In the genomic region with DNA sequence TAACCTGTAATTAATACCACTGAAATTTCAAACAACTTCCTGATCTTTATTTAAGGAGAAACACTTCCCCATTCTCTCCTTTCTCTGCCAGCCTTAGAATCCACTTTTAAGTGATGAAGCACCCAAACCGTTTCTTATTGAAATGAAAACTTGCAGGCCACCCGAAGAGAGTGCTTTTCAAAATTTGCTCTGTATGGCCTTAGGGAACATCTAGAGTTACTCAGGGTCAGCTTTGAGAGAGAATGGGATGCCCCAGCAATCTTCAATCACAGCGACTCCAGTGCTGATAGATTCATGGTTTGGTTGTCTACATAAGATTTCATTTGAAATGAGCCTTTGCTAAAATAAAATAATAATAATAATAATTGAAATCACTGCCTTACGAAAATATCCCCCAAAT, we compare ENCODE assay signal across 28 cellular contexts.
DNase-seq lines count a peak whose midpoint lies in the region; ATAC-seq and TF ChIP-seq lines count a peak whose summit lies in the region.
"Had no signal": no experiment of that assay in that cellular context is flagged by ENCODE, and none has a peak within 500 bp of the region (broad histone marks: within the 10 kb centered on the region; RNA-seq: fewer than 3 reads in every experiment).

No MANE protein-coding gene starts in this region.

- H3K27ac Mint-ChIP-seq in H9: peak overlapping the region in 2 of 3 experiments; percentile 42 to 83; a peak in 3 of 7 replicates
- H3K27ac Mint-ChIP-seq: CD4-positive, CD25-positive, alpha-beta regulatory T cell; dendritic cell treated with granulocyte-macrophage colony-stimulating factor and Interleukin-4, amounts not matched to agents 40 ng/mL and 50 ng/mL, for 4 days; nephron progenitor cell had no signal

- TF ChIP-seq POLR2A in testis (IDR thresholded peaks at IDR 0.05) (no peak), heart left ventricle (IDR thresholded peaks at IDR 0.05) (no peak)

- H3K14ac ChIP-seq in H9 (ENCODE audit: insufficient read depth, low read length): no peak overlapping the region

- H3K79me2 ChIP-seq in H9 (ENCODE audit: insufficient read depth, low read length): no peaks in the 10 kb centered on the region
- no peaks in the 10 kb centered on the region for H3K79me2 ChIP-seq in OCI-LY1 (ENCODE audit: insufficient read depth, low read length)
- H3K79me2 ChIP-seq: parathyroid adenoma had no signal

- no peak overlapping the region for H3K4me3 ChIP-seq in OCI-LY1 (ENCODE audit: low read depth, low read length, poor library complexity, severe bottlenecking)
- peak overlapping the region; percentile 28 for H3K4me3 ChIP-seq in iPS-20b (ENCODE audit: low read length)
- H3K4me3 ChIP-seq in testis: no peak overlapping the region
- H3K4me3 ChIP-seq in heart left ventricle: no peak overlapping the region
- H3K4me3 ChIP-seq: esophagus muscularis mucosa, GM23248, heart right ventricle, upper lobe of right lung had no signal

- no peaks in the 10 kb centered on the region for H3F3A ChIP-seq in OCI-LY1 (ENCODE audit: insufficient read depth, low read length)

- H2BK120ac ChIP-seq in H9 (ENCODE audit: low read depth, low read length, poor library complexity, severe bottlenecking): no peak overlapping the region

- TF ChIP-seq CTCF in H9 (conservative IDR thresholded peaks at IDR 0.05) (no peak), OCI-LY1 (IDR thresholded peaks at IDR 0.05; ENCODE audit: low read length) (no peak), testis (IDR thresholded peaks at IDR 0.05) (no peak), heart left ventricle (IDR thresholded peaks at IDR 0.05) (no peak)

- H3K27me3 Mint-ChIP-seq in H9 (ENCODE audit: low read depth): no peaks in the 10 kb centered on the region
- H3K27me3 Mint-ChIP-seq: CD4-positive, CD25-positive, alpha-beta regulatory T cell; central memory CD8-positive, alpha-beta T cell; dendritic cell treated with granulocyte-macrophage colony-stimulating factor and Interleukin-4, amounts not matched to agents 40 ng/mL and 50 ng/mL, for 4 days had no signal

- no peak overlapping the region for H4K91ac ChIP-seq in H9 (ENCODE audit: insufficient read length, low read depth, low read length)

- no peak overlapping the region for H3K18ac ChIP-seq in H9 (ENCODE audit: insufficient read length, low read depth, low read length)

- H3K27ac ChIP-seq in H9 (ENCODE audit: insufficient read length, low read depth, low read length) (no peak overlapping the region), OCI-LY1 (ENCODE audit: low read depth, low read length, poor library complexity, severe bottlenecking) (peak overlapping the region; percentile 1), iPS-20b (ENCODE audit: low read length) (no peak overlapping the region), testis (peak overlapping the region; percentile 21 to 44), caudate nucleus (ENCODE audit: low read depth, low read length) (no peak overlapping the region), heart left ventricle (no peak overlapping the region)
- H3K27ac ChIP-seq: esophagus muscularis mucosa, GM23248, heart right ventricle, KMS-11, parathyroid adenoma, upper lobe of right lung had no signal

- H4K20me1 ChIP-seq in H9 (ENCODE audit: control insufficient read depth, insufficient read depth, insufficient read length) (no peaks in the 10 kb centered on the region), OCI-LY1 (ENCODE audit: insufficient read depth, low read length) (no peaks in the 10 kb centered on the region)

- no peaks in the 10 kb centered on the region for H3K36me3 ChIP-seq in OCI-LY1 (ENCODE audit: insufficient read depth, low read length)
- H3K36me3 ChIP-seq in iPS-20b (ENCODE audit: insufficient read depth, low read depth, low read length): no peaks in the 10 kb centered on the region
- H3K36me3 ChIP-seq in testis (ENCODE audit: low read depth, missing control alignments): no peaks in the 10 kb centered on the region
- no peaks in the 10 kb centered on the region for H3K36me3 ChIP-seq in heart left ventricle
- H3K36me3 ChIP-seq: esophagus muscularis mucosa, heart right ventricle, upper lobe of right lung had no signal

- peaks cover 2 to 3% of the 10 kb centered on the region in 2 experiments; a peak in 2 of 5 replicates for H3K9me3 Mint-ChIP-seq in H9
- H3K9me3 Mint-ChIP-seq: dendritic cell treated with granulocyte-macrophage colony-stimulating factor and Interleukin-4, amounts not matched to agents 40 ng/mL and 50 ng/mL, for 4 days had no signal

- H3K79me1 ChIP-seq in H9 (ENCODE audit: insufficient read depth, low read depth, low read length, poor library complexity, severe bottlenecking): no peaks in the 10 kb centered on the region

- H2BK12ac ChIP-seq in H9 (ENCODE audit: insufficient read length, low read depth, low read length): no peak overlapping the region

- no peak overlapping the region for H2BK20ac ChIP-seq in H9 (ENCODE audit: low read depth, low read length, poor library complexity, severe bottlenecking)

- H3K4me2 ChIP-seq in H9 (ENCODE audit: insufficient read depth, insufficient read length, low read length) (no peak overlapping the region), OCI-LY1 (ENCODE audit: low read length) (peak overlapping the region; percentile 12)
- H3K4me2 ChIP-seq: KMS-11 had no signal

- no peak overlapping the region for H4K5ac ChIP-seq in H9 (ENCODE audit: insufficient read length, low read depth, low read length)

- H3K9ac ChIP-seq in H9 (ENCODE audit: extremely low read depth, insufficient read length, low read length) (no peak overlapping the region), OCI-LY1 (ENCODE audit: low read length) (no peak overlapping the region), iPS-20b (ENCODE audit: low read depth, low read length) (no peak overlapping the region)
- H3K9ac ChIP-seq: GM23248, KMS-11, parathyroid adenoma had no signal

- H3K56ac ChIP-seq in H9 (ENCODE audit: insufficient read length, low read depth, low read length): no peak overlapping the region

- no peaks in the 10 kb centered on the region for H3K23me2 ChIP-seq in H9 (ENCODE audit: insufficient read length, low read depth, low read length, poor library complexity, severe bottlenecking)

- H3K23ac ChIP-seq in H9 (ENCODE audit: insufficient read length, low read depth, low read length): no peak overlapping the region

- no peak overlapping the region for H3K4me3 Mint-ChIP-seq in H9
- H3K4me3 Mint-ChIP-seq: CD4-positive, CD25-positive, alpha-beta regulatory T cell; central memory CD8-positive, alpha-beta T cell; dendritic cell treated with granulocyte-macrophage colony-stimulating factor and Interleukin-4, amounts not matched to agents 40 ng/mL and 50 ng/mL, for 4 days; nephron progenitor cell had no signal

- no peak overlapping the region for H4K8ac ChIP-seq in H9 (replicated peaks; ENCODE audit: insufficient read length, low read depth, low read length)

- intact Hi-C loops in testis (cut with DNase I; ENCODE audit: low total_unique reads): no loop called here
- intact Hi-C loops in heart left ventricle (cut with DNase I): no loop called here

- WGBS in H9 (ENCODE audit: extremely low coverage, insufficient read length, low lambda C conversion rate): no CpG with 5 or more reads among the region's 4 CpGs
- 41 to 46% methylated on average over 4 of the region's 4 CpGs for WGBS in testis, 2 donors
- WGBS in heart left ventricle, 4 donors: 47 to 57% (median 48%) methylated on average over 4 of the region's 4 CpGs

- no peak overlapping the region for H2BK5ac ChIP-seq in H9 (ENCODE audit: insufficient read length, low read length)

- H3K36me3 Mint-ChIP-seq in H9 (ENCODE audit: insufficient read depth in 1 of 3, low read depth in 3 of 3): peaks cover 0 to 9% (median 3%) of the 10 kb centered on the region in 3 experiments; a peak in 4 of 7 replicates
- H3K36me3 Mint-ChIP-seq: CD4-positive, CD25-positive, alpha-beta regulatory T cell had no signal

- no peak for ATAC-seq in GM19395 (IDR thresholded peaks at IDR 0.05; ENCODE audit: unreplicated experiment)
- no peak for ATAC-seq in heart left ventricle
- ATAC-seq: heart right ventricle, left cardiac atrium, upper lobe of right lung had no signal

- no peaks in the 10 kb centered on the region for H3K9me2 ChIP-seq in OCI-LY1 (ENCODE audit: low read depth, low read length)

- H3K4ac ChIP-seq in H9 (ENCODE audit: low read depth, low read length): no peak overlapping the region

- H3K4me1 Mint-ChIP-seq in H9: peaks cover 18% of the 10 kb centered on the region in 2 experiments
- H3K4me1 Mint-ChIP-seq: CD4-positive, CD25-positive, alpha-beta regulatory T cell; central memory CD8-positive, alpha-beta T cell had no signal

- H3K27me3 ChIP-seq in H9 (ENCODE audit: insufficient read depth, low read length) (no peaks in the 10 kb centered on the region), OCI-LY1 (ENCODE audit: insufficient read depth, low read length) (no peaks in the 10 kb centered on the region), iPS-20b (ENCODE audit: insufficient read depth, low read length) (no peaks in the 10 kb centered on the region), testis (no peaks in the 10 kb centered on the region), heart left ventricle (no peaks in the 10 kb centered on the region)
- H3K27me3 ChIP-seq: esophagus muscularis mucosa, heart right ventricle, upper lobe of right lung had no signal

- no peak overlapping the region for H2BK15ac ChIP-seq in H9 (ENCODE audit: low read depth, low read length)

- no peak for DNase-seq in H9
- no peak for DNase-seq in testis
- no peak for DNase-seq in caudate nucleus (lab: John Stamatoyannopoulos, UW)
- DNase-seq in heart left ventricle: no peak
- DNase-seq: activated CD4-positive, alpha-beta T cell treated with anti-CD3 and anti-CD28 coated beads, Interleukin-2, amount 50 U/mL, for 4 hours; activated naive CD4-positive, alpha-beta T cell treated with Interleukin-2 at 50 U/mL for 16 hours; CD4-positive, CD25-positive, alpha-beta regulatory T cell; DND-41; GM23248; heart right ventricle; left cardiac atrium; NCI-H1436; NCI-H2081 treated with DMSO at 0.1 percent for 48 hours; NCI-H2227 treated with DMSO at 0.1 percent for 48 hours; nephron progenitor cell; retina; small intestine; stimulated activated naive CD4-positive, alpha-beta T cell; T-helper 1 cell; upper lobe of right lung had no signal

- H2AK5ac ChIP-seq in H9 (ENCODE audit: insufficient read length, low read length): no peak overlapping the region

- no peak overlapping the region for H2AFZ ChIP-seq in H9 (ENCODE audit: low read length)
- peak overlapping the region; percentile 12 for H2AFZ ChIP-seq in OCI-LY1 (ENCODE audit: low read length)
- H2AFZ ChIP-seq: GM23248, parathyroid adenoma had no signal

- no peak overlapping the region for H3T11ph ChIP-seq in H9 (ENCODE audit: low read length)

- no peaks in the 10 kb centered on the region for H3K4me1 ChIP-seq in H9 (ENCODE audit: insufficient read depth, low read length)
- H3K4me1 ChIP-seq in OCI-LY1 (ENCODE audit: insufficient read depth, low read length, severe bottlenecking): peaks cover 14% of the 10 kb centered on the region
- H3K4me1 ChIP-seq in iPS-20b (ENCODE audit: insufficient read depth, low read length): peaks cover 12% of the 10 kb centered on the region
- H3K4me1 ChIP-seq in testis: no peaks in the 10 kb centered on the region
- H3K4me1 ChIP-seq in heart left ventricle: no peaks in the 10 kb centered on the region
- H3K4me1 ChIP-seq: esophagus muscularis mucosa, heart right ventricle, parathyroid adenoma, upper lobe of right lung had no signal

- no peaks in the 10 kb centered on the region for H3K9me3 ChIP-seq in H9 (ENCODE audit: control insufficient read depth, low read depth, low read length)
- H3K9me3 ChIP-seq in OCI-LY1 (ENCODE audit: low read length): no peaks in the 10 kb centered on the region; the same call in 1 of the 2 replicates
- no peaks in the 10 kb centered on the region for H3K9me3 ChIP-seq in iPS-20b (ENCODE audit: insufficient read depth, low read depth, low read length)
- no peaks in the 10 kb centered on the region for H3K9me3 ChIP-seq in testis
- H3K9me3 ChIP-seq in heart left ventricle: peaks cover 0 to 9% (median 0%) of the 10 kb centered on the region in 12 donors
- H3K9me3 ChIP-seq: esophagus muscularis mucosa, upper lobe of right lung had no signal

Comparison
In these comparisons a context has a peak if more than half of its experiments do, and no peak if none do; other contexts are left out.
1. H3K27ac ChIP-seq: peak in OCI-LY1 (single experiment) and testis (2 of 2); none in H9 (single experiment), iPS-20b (single experiment), caudate nucleus (single experiment) and heart left ventricle (0 of 12).